Comparison of ENCODE assay signal across 32 cellular contexts in genomic region chr3:13457593-13457992, GRCh38.
"Had no signal": no experiment of that assay in that cellular context is flagged by ENCODE, and none has a peak within 500 bp of the region (broad histone marks: within the 10 kb centered on the region; RNA-seq: fewer than 3 reads in every experiment).

No MANE protein-coding gene starts in this region.

- ATAC-seq: activated CD8-positive, alpha-beta T cell treated with anti-CD3 and anti-CD28 coated beads for 36 hours; activated T-cell treated with anti-CD3 and anti-CD28 coated beads, Interleukin-2, amount 50 U/mL, for 72 hours; activated T-helper 17 cell treated with anti-CD3 and anti-CD28 coated beads, Interleukin-2, amount 50 U/mL, for 72 hours; body of pancreas; PC-3; SK-N-SH treated with all-trans-retinoic acid at 6 μM for 48 hours; T-cell; T-helper 17 cell had no signal

- H3K9me3 Mint-ChIP-seq: activated CD4-positive, alpha-beta T cell treated with anti-CD3 and anti-CD28 coated beads, Interleukin-2, amount 10 ng/mL, durations not matched to agents 24 days and 14 days; activated CD8-positive, alpha-beta T cell treated with anti-CD3 and anti-CD28 coated beads for 36 hours; activated naive CD8-positive, alpha-beta T cell treated with anti-CD3 and anti-CD28 coated beads for 36 hours; activated T-cell treated with anti-CD3 and anti-CD28 coated beads, Interleukin-2, amount 50 U/mL, for 72 hours; activated T-helper 17 cell treated with anti-CD3 and anti-CD28 coated beads, Interleukin-2, amount 50 U/mL, for 72 hours; T-cell had no signal

- DNase-seq: activated CD4-positive, alpha-beta T cell treated with anti-CD3 and anti-CD28 coated beads, Interleukin-2, amount 10 ng/mL, durations not matched to agents 24 days and 14 days; activated CD4-positive, alpha-beta T cell treated with anti-CD3 and anti-CD28 coated beads, Interleukin-2, amount 50 U/mL, for 4 hours; activated CD8-positive, alpha-beta T cell treated with anti-CD3 and anti-CD28 coated beads for 36 hours; activated effector memory CD4-positive, alpha-beta T cell treated with anti-CD3 and anti-CD28 coated beads, Interleukin-2, amount 50 U/mL, for 16 hours; activated naive CD4-positive, alpha-beta T cell; activated naive CD4-positive, alpha-beta T cell treated with anti-CD3 and anti-CD28 coated beads, Interleukin-2, amount 50 U/mL, for 16 hours; activated naive CD8-positive, alpha-beta T cell treated with anti-CD3 and anti-CD28 coated beads for 36 hours; activated T-cell treated with anti-CD3 and anti-CD28 coated beads, Interleukin-2, amount 50 U/mL, for 1 hour; activated T-cell treated with anti-CD3 and anti-CD28 coated beads, Interleukin-2, amount 50 U/mL, for 72 hours; body of pancreas; cerebellar nuclear complex; Kasumi-1; KG1; MG63; NCI-H1048; NCI-H1105 treated with DMSO at 0.1 percent for 48 hours; NCI-H1436; NCI-H1694; NCI-H1930; NCI-H2081 treated with DMSO at 0.1 percent for 48 hours; NCI-H345; NCI-H524 treated with DMSO at 0.1 percent for 48 hours; PC-3; Peyer's patch; RPMI8226; SIG-M5; T-cell; T-helper 17 cell; WERI-Rb-1 had no signal

- H3K4me3 Mint-ChIP-seq: activated CD4-positive, alpha-beta T cell treated with anti-CD3 and anti-CD28 coated beads, Interleukin-2, amount 10 ng/mL, durations not matched to agents 24 days and 14 days; activated CD8-positive, alpha-beta T cell treated with anti-CD3 and anti-CD28 coated beads for 36 hours; activated naive CD8-positive, alpha-beta T cell treated with anti-CD3 and anti-CD28 coated beads for 36 hours; activated T-cell treated with anti-CD3 and anti-CD28 coated beads, Interleukin-2, amount 50 U/mL, for 72 hours; activated T-helper 17 cell treated with anti-CD3 and anti-CD28 coated beads, Interleukin-2, amount 50 U/mL, for 72 hours; T-cell; T-helper 17 cell had no signal

- H3K36me3 Mint-ChIP-seq: activated naive CD8-positive, alpha-beta T cell treated with anti-CD3 and anti-CD28 coated beads for 36 hours; T-cell had no signal

- H3K4me1 Mint-ChIP-seq: activated T-helper 17 cell treated with anti-CD3 and anti-CD28 coated beads, Interleukin-2, amount 50 U/mL, for 72 hours had no signal

- H3K4me3 ChIP-seq: body of pancreas, breast epithelium, MG63, Peyer's patch had no signal

- H3K27me3 Mint-ChIP-seq: activated naive CD8-positive, alpha-beta T cell treated with anti-CD3 and anti-CD28 coated beads for 36 hours; activated T-helper 17 cell treated with anti-CD3 and anti-CD28 coated beads, Interleukin-2, amount 50 U/mL, for 72 hours had no signal

- H3K27ac Mint-ChIP-seq: activated CD4-positive, alpha-beta T cell treated with anti-CD3 and anti-CD28 coated beads, Interleukin-2, amount 10 ng/mL, durations not matched to agents 24 days and 14 days; activated CD8-positive, alpha-beta T cell treated with anti-CD3 and anti-CD28 coated beads for 36 hours; activated naive CD8-positive, alpha-beta T cell treated with anti-CD3 and anti-CD28 coated beads for 36 hours; activated T-cell treated with anti-CD3 and anti-CD28 coated beads, Interleukin-2, amount 50 U/mL, for 72 hours; activated T-helper 17 cell treated with anti-CD3 and anti-CD28 coated beads, Interleukin-2, amount 50 U/mL, for 72 hours; T-cell; T-helper 17 cell had no signal
